Comparison of ENCODE assay signal across 10 cellular contexts in the genomic region with DNA sequence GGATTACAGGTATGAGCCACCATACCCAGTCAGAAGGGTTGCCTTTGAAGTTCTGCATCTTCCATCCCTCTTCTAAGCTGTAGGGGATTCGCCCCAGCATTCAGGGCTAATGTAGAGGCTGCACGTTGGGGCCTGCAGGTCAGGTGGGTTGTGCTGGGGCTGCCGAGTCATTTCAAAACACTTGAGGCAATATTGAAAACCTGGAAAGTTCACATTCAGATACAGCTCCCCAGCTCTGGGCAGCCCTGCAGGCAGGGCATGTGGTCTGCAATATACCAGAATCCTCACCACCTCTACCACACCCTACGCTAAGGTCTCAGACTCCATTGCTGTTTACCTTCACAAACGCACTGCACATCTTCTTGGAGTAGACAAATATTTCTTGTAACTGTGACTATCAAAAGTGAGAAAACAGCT. TPM values are rescaled to one million over a fixed set of nuclear protein-coding genes. Genes with fewer than 3 reads are reported as not detected.
DNase-seq lines count a peak whose midpoint lies in the region; ATAC-seq, FAIRE-seq and TF ChIP-seq lines count a peak whose summit lies in the region.
"Had no signal": no experiment of that assay in that cellular context is flagged by ENCODE, and none has a peak within 500 bp of the region (broad histone marks: within the 10 kb centered on the region; RNA-seq: fewer than 3 reads in every experiment).

No MANE protein-coding gene starts in this region.

- no TSS peak for BruUV-seq in HepG2 (replicated peaks; lab: Mats Ljungman, UMichigan)

- H3K27me3 Mint-ChIP-seq in activated CD4-positive, alpha-beta T cell treated with anti-CD3 and anti-CD28 coated beads for 36 hours: no peaks in the 10 kb centered on the region

- no peak overlapping the region for H3K4me2 ChIP-seq in HepG2 (ENCODE audit: low read depth, low read length)

- ATAC-seq in activated CD4-positive, alpha-beta T cell treated with anti-CD3 and anti-CD28 coated beads for 36 hours: peak; percentile 73
- ATAC-seq in GM21526 (IDR thresholded peaks at IDR 0.05; ENCODE audit: low FRiP score, unreplicated experiment) (peak; percentile 44), HG03442 (IDR thresholded peaks at IDR 0.05; ENCODE audit: unreplicated experiment) (peak; percentile 74), HepG2 (no peak)

- TF ChIP-seq RAD21 in HepG2 (CRISPR knock-in tag; IDR thresholded peaks at IDR 0.05): no peak

- TF ChIP-seq POLR2A in HepG2 (IDR thresholded peaks at IDR 0.05; ENCODE audit: insufficient read depth in 1 of 2, low read depth in 2 of 2, low read length in 2 of 2): no peak

- CTCF ChIA-PET in activated CD4-positive, alpha-beta T cell treated with anti-CD3 and anti-CD28 coated beads for 36 hours (lab: Charles Lee): interaction anchor here (0.6 kb wide), 1 partner anchor 35 kb away, joined by 3 read pairs; no protein-coding TSS in a partner anchor
- CTCF ChIA-PET in HepG2 (lab: Yijun Ruan, JAX; ENCODE audit: low intra/inter-chr PET ratio, low total read pairs): no interaction called here

- no peaks in the 10 kb centered on the region for H3K9me3 ChIP-seq in HepG2 (ENCODE audit: low read length)

- H3K79me2 ChIP-seq in HepG2 (ENCODE audit: insufficient read depth, low read length): no peaks in the 10 kb centered on the region

- H3K9ac ChIP-seq in HepG2 (ENCODE audit: insufficient read depth, low read depth, low read length): no peak overlapping the region

- DNase-seq in activated CD4-positive, alpha-beta T cell treated with anti-CD3 and anti-CD28 coated beads for 36 hours: peak; percentile 84
- no peak for DNase-seq in activated CD4-positive, alpha-beta T cell treated with anti-CD3 and anti-CD28 coated beads for 4 hours
- DNase-seq in HepG2 (ENCODE audit: low spot score): no peak
- no peak for DNase-seq in cerebellar nuclear complex (lab: John Stamatoyannopoulos, UW)
- no peak for DNase-seq in KBM-7
- DNase-seq in NCI-H1417 (lab: John Stamatoyannopoulos, UW): no peak
- DNase-seq: 8988T, mammary epithelial cell had no signal

- H3K4me1 ChIP-seq in HepG2 (ENCODE audit: insufficient read depth, low read length): peaks cover 28% of the 10 kb centered on the region

- WGBS in HepG2 (ENCODE audit: low lambda C conversion rate): 18% methylated on average over 4 of the region's 5 CpGs

- no peak for FAIRE-seq in HepG2 (lab: Jason Lieb, UNC)

- no peak overlapping the region for H2AFZ ChIP-seq in HepG2 (ENCODE audit: low read length)

- H3K27me3 ChIP-seq in HepG2 (ENCODE audit: control insufficient read depth in 1 of 2, insufficient read depth in 2 of 2, low read length in 2 of 2): peaks cover 0 to under 1% of the 10 kb centered on the region in 2 experiments; a peak in 1 of 5 replicates

- H3K4me3 Mint-ChIP-seq in activated CD4-positive, alpha-beta T cell treated with anti-CD3 and anti-CD28 coated beads for 36 hours: peak overlapping the region; percentile 51

- POLR2A ChIA-PET in activated CD4-positive, alpha-beta T cell treated with anti-CD3 and anti-CD28 coated beads for 36 hours (lab: Charles Lee): interaction anchor here (0.6 to 0.7 kb wide), 2 partner anchors 9 to 122 kb away, joined by 3 to 5 read pairs; no protein-coding TSS in a partner anchor
- POLR2A ChIA-PET in HepG2 (lab: Yijun Ruan, JAX): no interaction called here

- peak overlapping the region; percentile 99 for H3K27ac Mint-ChIP-seq in activated CD4-positive, alpha-beta T cell treated with anti-CD3 and anti-CD28 coated beads for 36 hours

- TF ChIP-seq EP300 in HepG2 (IDR thresholded peaks at IDR 0.05; ENCODE audit: low read depth in 2 of 2, low read length in 2 of 2) (no peak), HepG2 (CRISPR knock-in tag; IDR thresholded peaks at IDR 0.05; ENCODE audit: borderline replicate concordance) (no peak)

- H3K36me3 Mint-ChIP-seq in activated CD4-positive, alpha-beta T cell treated with anti-CD3 and anti-CD28 coated beads for 36 hours (ENCODE audit: low read depth): peaks cover under 1% of the 10 kb centered on the region

- no peaks in the 10 kb centered on the region for H4K20me1 ChIP-seq in HepG2 (ENCODE audit: insufficient read depth, low read length)

- H3K4me3 ChIP-seq in HepG2 (replicated peaks in 1 of 3; ENCODE audit: insufficient read depth in 1 of 3, low read depth in 2 of 3, low read length in 3 of 3): no peak overlapping the region

- no peak for TF ChIP-seq CTCF in HepG2 (CRISPR knock-in tag; IDR thresholded peaks at IDR 0.05)

- H3K9me3 Mint-ChIP-seq in activated CD4-positive, alpha-beta T cell treated with anti-CD3 and anti-CD28 coated beads for 36 hours (ENCODE audit: low read depth): peaks cover under 1% of the 10 kb centered on the region

- peaks cover 59% of the 10 kb centered on the region for H3K4me1 Mint-ChIP-seq in activated CD4-positive, alpha-beta T cell treated with anti-CD3 and anti-CD28 coated beads for 36 hours

- intact Hi-C loops in activated CD4-positive, alpha-beta T cell treated with anti-CD3 and anti-CD28 coated beads for 36 hours (cut with DNase I, micrococcal nuclease): loop anchor here (2.0 to 5.0 kb wide), 4 partner anchors 16 to 249 kb away; a partner anchor contains a TSS
- intact Hi-C loops in HepG2 (cut with micrococcal nuclease; ENCODE audit: unreplicated experiment): loop anchor here (2.0 kb wide), 1 partner anchor 18 kb away; no protein-coding TSS in a partner anchor

- H3K27ac ChIP-seq in HepG2 (ENCODE audit: extremely low read length, insufficient read depth, low read length): no peak overlapping the region

- in situ Hi-C loops in HepG2 (cut with HindIII; ENCODE audit: extremely low pct_ligation_motif_present, low pct_unique_long_range_greater_than_20kb): no loop called here
- in situ Hi-C loops in KBM-7 (cut with MboI; ENCODE audit: low pct_unique_long_range_greater_than_20kb, low sequenced_read_pairs): no loop called here

- no peaks in the 10 kb centered on the region for H3K36me3 ChIP-seq in HepG2 (replicated peaks in 1 of 2; ENCODE audit: control insufficient read depth in 1 of 2, insufficient read depth in 2 of 2, low read length in 2 of 2)

TF ChIP-seq in HepG2, 621 proteins besides CTCF, POLR2A, EP300 and RAD21:
- TF ChIP-seq, protein P1, sequence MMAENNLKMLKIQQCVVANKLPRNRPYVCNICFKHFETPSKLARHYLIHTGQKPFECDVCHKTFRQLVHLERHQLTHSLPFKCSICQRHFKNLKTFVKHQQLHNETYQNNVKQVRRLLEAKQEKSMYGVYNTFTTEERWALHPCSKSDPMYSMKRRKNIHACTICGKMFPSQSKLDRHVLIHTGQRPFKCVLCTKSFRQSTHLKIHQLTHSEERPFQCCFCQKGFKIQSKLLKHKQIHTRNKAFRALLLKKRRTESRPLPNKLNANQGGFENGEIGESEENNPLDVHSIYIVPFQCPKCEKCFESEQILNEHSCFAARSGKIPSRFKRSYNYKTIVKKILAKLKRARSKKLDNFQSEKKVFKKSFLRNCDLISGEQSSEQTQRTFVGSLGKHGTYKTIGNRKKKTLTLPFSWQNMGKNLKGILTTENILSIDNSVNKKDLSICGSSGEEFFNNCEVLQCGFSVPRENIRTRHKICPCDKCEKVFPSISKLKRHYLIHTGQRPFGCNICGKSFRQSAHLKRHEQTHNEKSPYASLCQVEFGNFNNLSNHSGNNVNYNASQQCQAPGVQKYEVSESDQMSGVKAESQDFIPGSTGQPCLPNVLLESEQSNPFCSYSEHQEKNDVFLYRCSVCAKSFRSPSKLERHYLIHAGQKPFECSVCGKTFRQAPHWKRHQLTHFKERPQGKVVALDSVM (CRISPR knock-in tag; IDR thresholded peaks at IDR 0.05): 0 out of 2 replicates have a peak, but pooled peaks have one; percentile 25
- TF ChIP-seq ZNF773 (CRISPR knock-in tag; IDR thresholded peaks at IDR 0.05; ENCODE audit: borderline replicate concordance): no peak

RNA-seq across cellular contexts. Expression of a gene that starts 24.6 kb away (rescaled TPM):
- 10 to 100 TPM; 29.4 to 30.4 TPM for total RNA-seq in activated CD4-positive, alpha-beta T cell treated with anti-CD3 and anti-CD28 coated beads for 36 hours
- 46.9 and 50.6 TPM in 2 replicates for total RNA-seq in HepG2 (2016; rRNA removed; fragmentation: Illumina TruSeq; extraction: Trizol)
- total RNA-seq in HepG2 (2016; cell fraction: cytosol; rRNA removed; fragmentation: Illumina TruSeq; extraction: Trizol; ENCODE audit: low read depth): 38.2 and 42.8 TPM in 2 replicates
- 46.5 and 48.3 TPM in 2 replicates for total RNA-seq in HepG2 (2016; cell fraction: insoluble cytoplasmic fraction; rRNA removed; fragmentation: Illumina TruSeq; extraction: Trizol)
- 68.3 and 74.7 TPM in 2 replicates for total RNA-seq in HepG2 (2016; cell fraction: membrane; rRNA removed; fragmentation: Illumina TruSeq; extraction: Trizol)
- total RNA-seq in HepG2 (2016; cell fraction: nucleus; rRNA removed; fragmentation: Illumina TruSeq; extraction: Trizol): 25.8 and 26.1 TPM in 2 replicates
- polyA plus RNA-seq in HepG2 (2011; rRNA removed): 12.4 and 16.0 TPM in 2 replicates
- polyA plus RNA-seq in HepG2 (2011; cell fraction: cytosol; rRNA removed): 13.7 and 13.8 TPM in 2 replicates
- 12.6 and 14.9 TPM in 2 replicates for polyA plus RNA-seq in HepG2 (2011; cell fraction: nucleus; rRNA removed)
- polyA plus RNA-seq in HepG2 (2012): 9.4 and 15.3 TPM in 2 replicates
- polyA plus RNA-seq in HepG2 (2016; cell fraction: cytosol; fragmentation: Illumina TruSeq; extraction: Trizol; ENCODE audit: low read depth): 41.9 and 55.0 TPM in 2 replicates
- 48.2 and 54.2 TPM in 2 replicates for polyA plus RNA-seq in HepG2 (2016; cell fraction: insoluble cytoplasmic fraction; fragmentation: Illumina TruSeq; extraction: Trizol; ENCODE audit: low read depth)
- 56.6 and 66.9 TPM in 2 replicates for polyA plus RNA-seq in HepG2 (2016; cell fraction: membrane; fragmentation: Illumina TruSeq; extraction: Trizol; ENCODE audit: low read depth)
- 46.3 and 47.1 TPM in 2 replicates for polyA plus RNA-seq in HepG2 (2016; cell fraction: nucleus; fragmentation: Illumina TruSeq; extraction: Trizol; ENCODE audit: insufficient read depth, low read depth)
- polyA minus RNA-seq in HepG2 (2011; rRNA and poly(A)+ RNA removed; ENCODE audit: low replicate concordance): 11.3 and 13.3 TPM in 2 replicates
- 6.7 and 7.8 TPM in 2 replicates for polyA minus RNA-seq in HepG2 (2011; cell fraction: cytosol; rRNA and poly(A)+ RNA removed)
- 8.7 and 9.8 TPM in 2 replicates for polyA minus RNA-seq in HepG2 (2011; cell fraction: nucleus; rRNA and poly(A)+ RNA removed)
